Comparison of ENCODE assay signal across 12 cellular contexts in the genomic region with DNA sequence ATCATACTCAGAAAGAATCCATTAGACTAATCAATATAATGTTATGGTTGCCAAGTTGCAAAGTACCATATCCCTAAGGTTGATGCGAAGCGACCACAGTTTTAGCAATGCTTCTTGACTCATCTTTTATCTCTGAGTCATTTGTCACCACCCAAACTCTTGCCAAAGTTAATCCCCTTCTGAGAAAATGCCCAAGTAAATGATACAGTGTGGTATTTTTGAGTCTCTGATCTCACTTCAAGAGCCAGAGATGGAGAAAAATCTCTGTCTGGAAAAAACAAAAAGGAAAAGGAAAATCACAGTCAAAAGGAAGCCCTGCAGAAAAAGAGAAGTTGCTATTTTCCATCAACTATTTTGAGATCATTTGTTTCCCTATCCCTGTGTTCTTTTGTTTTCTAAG. TPM values are rescaled to one million over a fixed set of nuclear protein-coding genes. Genes with fewer than 3 reads are reported as not detected.
DNase-seq lines count a peak whose midpoint lies in the region; FAIRE-seq and TF ChIP-seq lines count a peak whose summit lies in the region.
"Had no signal": no experiment of that assay in that cellular context is flagged by ENCODE, and none has a peak within 500 bp of the region (broad histone marks: within the 10 kb centered on the region; RNA-seq: fewer than 3 reads in every experiment).

No MANE protein-coding gene starts in this region.

- H3K4me3 ChIP-seq in astrocyte (ENCODE audit: insufficient read depth, low read depth, low read length) (no peak overlapping the region), skeletal muscle tissue (ENCODE audit: low read length in 3 of 3) (no peak overlapping the region)

- H3K36me3 Mint-ChIP-seq in activated CD4-positive, alpha-beta T cell treated with anti-CD3 and anti-CD28 coated beads, Interleukin-2, amount 10 ng/mL, durations not matched to agents 24 days and 14 days (ENCODE audit: low read depth): no peaks in the 10 kb centered on the region
- no peaks in the 10 kb centered on the region for H3K36me3 Mint-ChIP-seq in astrocyte (ENCODE audit: low read depth, unreplicated experiment)

- no peaks in the 10 kb centered on the region for H4K20me1 ChIP-seq in astrocyte (ENCODE audit: insufficient read depth, low read length)

- no peaks in the 10 kb centered on the region for H3K4me1 ChIP-seq in astrocyte (ENCODE audit: insufficient read depth, low read length)
- H3K4me1 ChIP-seq in skeletal muscle tissue (ENCODE audit: control insufficient read depth in 3 of 3, insufficient read depth in 3 of 3, low read length in 3 of 3): peaks cover 0 to 8% (median 0%) of the 10 kb centered on the region in 3 donors

- peaks cover 7% of the 10 kb centered on the region for H3K9me3 Mint-ChIP-seq in activated CD4-positive, alpha-beta T cell treated with anti-CD3 and anti-CD28 coated beads, Interleukin-2, amount 10 ng/mL, durations not matched to agents 24 days and 14 days
- no peaks in the 10 kb centered on the region for H3K9me3 Mint-ChIP-seq in astrocyte (ENCODE audit: unreplicated experiment)

- H3K4me2 ChIP-seq in astrocyte (ENCODE audit: low read length): no peak overlapping the region

- no peak overlapping the region for H2AFZ ChIP-seq in astrocyte (ENCODE audit: low read depth, low read length)

- DNase-seq in activated CD4-positive, alpha-beta T cell treated with anti-CD3 and anti-CD28 coated beads, Interleukin-2, amount 10 ng/mL, durations not matched to agents 24 days and 14 days: no peak
- DNase-seq in activated CD4-positive, alpha-beta T cell treated with anti-CD3 and anti-CD28 coated beads, Interleukin-2, amount 50 U/mL, for 1 hour: no peak
- DNase-seq in HS-5 (ENCODE audit: low read depth) (peak; percentile 49), astrocyte (ENCODE audit: low read depth) (peak; percentile 9), NCI-H1092 treated with DMSO at 0.1 percent for 48 hours (lab: John Stamatoyannopoulos, UW) (no peak), DMS79 treated with DMSO at 0.1 percent for 48 hours (lab: John Stamatoyannopoulos, UW) (no peak), NCI-H1092 (lab: John Stamatoyannopoulos, UW) (no peak)
- DNase-seq: activated CD8-positive, alpha-beta memory T cell treated with anti-CD3 and anti-CD28 coated beads, Interleukin-2, amount 50 U/mL, for 4 hours; Kasumi-1; SHP77 had no signal

- H3K27me3 Mint-ChIP-seq in activated CD4-positive, alpha-beta T cell treated with anti-CD3 and anti-CD28 coated beads, Interleukin-2, amount 10 ng/mL, durations not matched to agents 24 days and 14 days: no peaks in the 10 kb centered on the region
- no peaks in the 10 kb centered on the region for H3K27me3 Mint-ChIP-seq in astrocyte (ENCODE audit: low read depth, unreplicated experiment)

- no peak for TF ChIP-seq CTCF in astrocyte (IDR thresholded peaks at IDR 0.05; ENCODE audit: insufficient read depth, low read depth, low read length)

- FAIRE-seq in astrocyte (lab: Jason Lieb, UNC): no peak
- FAIRE-seq: GM18507 had no signal

- intact Hi-C loops in activated CD4-positive, alpha-beta T cell treated with anti-CD3 and anti-CD28 coated beads, Interleukin-2, amount 10 ng/mL, durations not matched to agents 24 days and 14 days (cut with micrococcal nuclease): loop anchor here (1.0 kb wide), 1 partner anchor 49 kb away; no protein-coding TSS in a partner anchor

- H3K36me3 ChIP-seq in astrocyte (ENCODE audit: insufficient read depth, low read length) (no peaks in the 10 kb centered on the region), skeletal muscle tissue (ENCODE audit: control insufficient read depth in 3 of 3, insufficient read depth in 3 of 3, low read length in 3 of 3) (no peaks in the 10 kb centered on the region)

- H3K4me3 Mint-ChIP-seq in activated CD4-positive, alpha-beta T cell treated with anti-CD3 and anti-CD28 coated beads, Interleukin-2, amount 10 ng/mL, durations not matched to agents 24 days and 14 days: peak overlapping the region; percentile 30
- no peak overlapping the region for H3K4me3 Mint-ChIP-seq in astrocyte (ENCODE audit: unreplicated experiment)

- H3K9me3 ChIP-seq in astrocyte (ENCODE audit: insufficient read depth, low read depth, low read length): no peaks in the 10 kb centered on the region
- no peaks in the 10 kb centered on the region for H3K9me3 ChIP-seq in skeletal muscle tissue (ENCODE audit: control insufficient read depth in 3 of 3, low read length in 3 of 3)

- H3K9ac ChIP-seq in astrocyte (ENCODE audit: low read length) (no peak overlapping the region), skeletal muscle tissue (ENCODE audit: low read depth in 1 of 3, low read length in 3 of 3) (peak overlapping the region in 2 of 3 donors; percentile 4 to 45)

- H3K27ac Mint-ChIP-seq in activated CD4-positive, alpha-beta T cell treated with anti-CD3 and anti-CD28 coated beads, Interleukin-2, amount 10 ng/mL, durations not matched to agents 24 days and 14 days: peak overlapping the region; percentile 83
- H3K27ac Mint-ChIP-seq in astrocyte (ENCODE audit: unreplicated experiment): no peak overlapping the region

- H3K4me1 Mint-ChIP-seq in activated CD4-positive, alpha-beta T cell treated with anti-CD3 and anti-CD28 coated beads, Interleukin-2, amount 10 ng/mL, durations not matched to agents 24 days and 14 days: peaks cover 19% of the 10 kb centered on the region
- peaks cover 4% of the 10 kb centered on the region for H3K4me1 Mint-ChIP-seq in astrocyte (ENCODE audit: low read depth, unreplicated experiment)

- H3K79me2 ChIP-seq in astrocyte (ENCODE audit: insufficient read depth, low read length): no peaks in the 10 kb centered on the region

- H3K27ac ChIP-seq in astrocyte (ENCODE audit: low read depth, low read length) (no peak overlapping the region), skeletal muscle tissue (ENCODE audit: low read depth, low read length) (peak overlapping the region; percentile 61)

- H3K27me3 ChIP-seq in astrocyte (ENCODE audit: insufficient read depth, low read length): no peaks in the 10 kb centered on the region
- no peaks in the 10 kb centered on the region for H3K27me3 ChIP-seq in skeletal muscle tissue (ENCODE audit: control insufficient read depth in 3 of 3, insufficient read depth in 3 of 3, low read length in 3 of 3)

RNA-seq across cellular contexts. Expression of gene OTUD1, which starts 26.7 kb away (rescaled TPM):
- 12.6 and 12.8 TPM in 2 replicates for total RNA-seq in activated CD4-positive, alpha-beta T cell treated with anti-CD3 and anti-CD28 coated beads, Interleukin-2, amount 10 ng/mL, durations not matched to agents 24 days and 14 days
- 5.5 and 6.3 TPM in 2 replicates for total RNA-seq in astrocyte
- total RNA-seq in skeletal muscle tissue: 13.0 TPM

Comparison
In these comparisons a context has a peak if more than half of its experiments do, and no peak if none do; other contexts are left out.
1. DNase-seq: peak in HS-5 (single experiment) and astrocyte (single experiment); none in activated CD4-positive, alpha-beta T cell treated with anti-CD3 and anti-CD28 coated beads, Interleukin-2, amount 10 ng/mL, durations not matched to agents 24 days and 14 days (single experiment), activated CD4-positive, alpha-beta T cell treated with anti-CD3 and anti-CD28 coated beads, Interleukin-2, amount 50 U/mL, for 1 hour (single experiment), NCI-H1092 treated with DMSO at 0.1 percent for 48 hours (single experiment), DMS79 treated with DMSO at 0.1 percent for 48 hours (single experiment) and NCI-H1092 (single experiment).